ENCODE assay signal across 9 cellular contexts in genomic region chr7:94394399-94395140, GRCh38. TPM values are rescaled to one million over a fixed set of nuclear protein-coding genes. Genes with fewer than 3 reads are reported as not detected.
DNase-seq lines count a peak whose midpoint lies in the region; ATAC-seq and TF ChIP-seq lines count a peak whose summit lies in the region.
"Had no signal": no experiment of that assay in that cellular context is flagged by ENCODE, and none has a peak within 500 bp of the region (broad histone marks: within the 10 kb centered on the region; RNA-seq: fewer than 3 reads in every experiment).

TSS of gene COL1A2 (plus strand) at chr7:94394895. CDS start at chr7:94395032, 137 bp downstream.

- H3K36me3 ChIP-seq in heart left ventricle (peaks cover 0 to 24% (median 0%) of the 10 kb centered on the region in 9 donors), prostate gland (no peaks in the 10 kb centered on the region)

- DNase-seq in AG08395 (ENCODE audit: low spot score) (peak; percentile 96), GOT3 (lab: John Stamatoyannopoulos, UW) (peak; percentile 87), heart left ventricle (peak; percentile 83 to 87 (median 86)), prostate gland (ENCODE audit: low spot score) (no peak), NOMO-1 treated with dmso at 0.1 percent for 144 hours (lab: John Stamatoyannopoulos, UW; ENCODE audit: unreplicated experiment) (no peak)
- no peak for DNase-seq in activated naive CD8-positive, alpha-beta T cell treated with anti-CD3 and anti-CD28 coated beads, Interleukin-2, amount 50 U/mL, for 24 hours

- WGBS in heart left ventricle, 4 donors = 4 to 13% (median 7%) methylated on average over 24 to 34 of the region's 34 CpGs
- 2% methylated on average over 34 of the region's 34 CpGs for WGBS in prostate gland

- peaks cover 0 to 11% (median 2%) of the 10 kb centered on the region in 9 donors for H3K27me3 ChIP-seq in heart left ventricle
- no peaks in the 10 kb centered on the region for H3K27me3 ChIP-seq in prostate gland (replicated peaks; ENCODE audit: insufficient read depth)

- peaks cover 5% of the 10 kb centered on the region for H3K4me1 Mint-ChIP-seq in activated naive CD8-positive, alpha-beta T cell treated with anti-CD3 and anti-CD28 coated beads, Interleukin-2, amount 50 U/mL, for 24 hours

- H3K27ac Mint-ChIP-seq in activated naive CD8-positive, alpha-beta T cell treated with anti-CD3 and anti-CD28 coated beads, Interleukin-2, amount 50 U/mL, for 24 hours = no peak within 1 kb of the TSS

- no peaks in the 10 kb centered on the region for H3K9me3 Mint-ChIP-seq in activated naive CD8-positive, alpha-beta T cell treated with anti-CD3 and anti-CD28 coated beads, Interleukin-2, amount 50 U/mL, for 24 hours

- peaks cover 0 to 27% (median 10%) of the 10 kb centered on the region in 12 donors for H3K4me1 ChIP-seq in heart left ventricle
- no peaks in the 10 kb centered on the region for H3K4me1 ChIP-seq in prostate gland (replicated peaks)

- peak within 1 kb of the TSS; percentile 38 for H3K4me3 Mint-ChIP-seq in activated naive CD8-positive, alpha-beta T cell treated with anti-CD3 and anti-CD28 coated beads, Interleukin-2, amount 50 U/mL, for 24 hours

- H3K27me3 Mint-ChIP-seq in activated naive CD8-positive, alpha-beta T cell treated with anti-CD3 and anti-CD28 coated beads, Interleukin-2, amount 50 U/mL, for 24 hours = peaks cover 52% of the 10 kb centered on the region

- TF ChIP-seq POLR2A in heart left ventricle (IDR thresholded peaks at IDR 0.05) (peak in 1 of 2 donors; percentile 56), prostate gland (IDR thresholded peaks at IDR 0.05) (peak; percentile 9)

- intact Hi-C loops in heart left ventricle (cut with DNase I) = loop anchor here in 9 of 10 donors (1.0 to 10.0 kb wide), 9 partner anchors 20 to 106 kb away; no protein-coding TSS in a partner anchor
- intact Hi-C loops in prostate gland (cut with DNase I) = loop anchor here (1.0 to 2.0 kb wide), 2 partner anchors 20 to 98 kb away; no protein-coding TSS in a partner anchor

- H3K4me3 ChIP-seq in heart left ventricle = peak within 1 kb of the TSS; percentile 26 to 68 (median 61)
- peak within 1 kb of the TSS; percentile 23 to 29 for H3K4me3 ChIP-seq in prostate gland

- H3K36me3 Mint-ChIP-seq in activated naive CD8-positive, alpha-beta T cell treated with anti-CD3 and anti-CD28 coated beads, Interleukin-2, amount 50 U/mL, for 24 hours (ENCODE audit: low read depth) = no peaks in the 10 kb centered on the region

- H3K27ac ChIP-seq in heart left ventricle (peak within 1 kb of the TSS; percentile 68 to 92 (median 84)), prostate gland (peak within 1 kb of the TSS; percentile 63 to 77)
- H3K27ac ChIP-seq: epithelial cell of prostate had no signal

- H3K9me3 ChIP-seq in heart left ventricle (no peaks in the 10 kb centered on the region), prostate gland (no peaks in the 10 kb centered on the region)

- no peak for ATAC-seq in activated naive CD8-positive, alpha-beta T cell treated with anti-CD3 and anti-CD28 coated beads, Interleukin-2, amount 50 U/mL, for 24 hours
- ATAC-seq in heart left ventricle (peak; percentile 82 to 95 (median 92)), HG03139 (IDR thresholded peaks at IDR 0.05; ENCODE audit: unreplicated experiment) (no peak), GM19023 (IDR thresholded peaks at IDR 0.05; ENCODE audit: unreplicated experiment) (no peak)

- TF ChIP-seq CTCF in heart left ventricle (IDR thresholded peaks at IDR 0.05) = no peak
- no peak for TF ChIP-seq CTCF in prostate gland (IDR thresholded peaks at IDR 0.05)

RNA-seq across cellular contexts. Expression of gene COL1A2, which starts in this region (rescaled TPM):
- total RNA-seq in heart left ventricle (100 to 1,000 TPM in 5 of 9 donors, 10 to 100 TPM in 4; 65.7 to 615 (median 104) TPM), prostate gland (100 to 1,000 TPM in 1 of 2 donors, 10 to 100 TPM in 1; 51.2 to 805 TPM)
- polyA plus RNA-seq in heart left ventricle = 100 to 1,000 TPM in 1 of 2 donors, 10 to 100 TPM in 1; 33.1 to 141 TPM

Comparison
In these comparisons a context has a peak if more than half of its experiments do, and no peak if none do; other contexts are left out.
1. DNase-seq: peak in AG08395 (single experiment), GOT3 (single experiment) and heart left ventricle (5 of 5); none in activated naive CD8-positive, alpha-beta T cell treated with anti-CD3 and anti-CD28 coated beads, Interleukin-2, amount 50 U/mL, for 24 hours (single experiment), prostate gland (single experiment) and NOMO-1 treated with dmso at 0.1 percent for 144 hours (single experiment).
2. ATAC-seq: peak in heart left ventricle (4 of 4); none in activated naive CD8-positive, alpha-beta T cell treated with anti-CD3 and anti-CD28 coated beads, Interleukin-2, amount 50 U/mL, for 24 hours (single experiment), HG03139 (single experiment) and GM19023 (single experiment).